2 cellular contexts compared by ENCODE assay signal in the genomic region with DNA sequence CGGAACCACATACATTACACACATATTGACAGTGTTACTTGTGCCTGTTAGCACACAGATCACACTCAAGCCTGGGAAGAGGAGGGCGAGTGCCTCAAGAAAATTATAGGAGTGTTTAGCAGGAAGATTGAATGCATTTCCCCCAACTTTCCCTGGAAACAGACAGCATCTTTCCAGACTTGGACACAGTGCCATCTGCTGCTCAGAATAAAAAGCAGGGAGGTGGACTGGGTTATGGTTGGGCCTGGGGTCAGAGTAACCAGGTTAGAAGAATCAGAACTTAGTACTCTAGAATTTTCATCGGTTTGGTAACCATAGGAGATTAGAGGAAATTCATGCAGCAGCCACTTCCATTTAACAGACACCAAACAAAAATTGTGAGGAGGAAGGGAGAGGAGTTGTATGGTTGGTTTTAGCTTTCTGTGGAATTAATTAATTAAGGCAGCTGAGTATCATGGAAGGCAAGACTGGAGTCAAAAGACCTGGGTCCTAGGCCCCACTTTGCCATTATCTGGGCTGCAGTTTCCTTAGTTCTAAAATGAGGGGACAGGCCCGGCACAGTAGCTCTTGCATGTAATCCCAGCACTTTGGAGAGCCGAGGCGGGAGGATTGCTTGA.
TF ChIP-seq lines count a peak whose summit lies in the region.

No MANE protein-coding gene starts in this region.

TF ChIP-seq in K562, 482 proteins besides CTCF, POLR2A, EP300 and RAD21 (continued from another document):
- TF ChIP-seq, protein P1, sequence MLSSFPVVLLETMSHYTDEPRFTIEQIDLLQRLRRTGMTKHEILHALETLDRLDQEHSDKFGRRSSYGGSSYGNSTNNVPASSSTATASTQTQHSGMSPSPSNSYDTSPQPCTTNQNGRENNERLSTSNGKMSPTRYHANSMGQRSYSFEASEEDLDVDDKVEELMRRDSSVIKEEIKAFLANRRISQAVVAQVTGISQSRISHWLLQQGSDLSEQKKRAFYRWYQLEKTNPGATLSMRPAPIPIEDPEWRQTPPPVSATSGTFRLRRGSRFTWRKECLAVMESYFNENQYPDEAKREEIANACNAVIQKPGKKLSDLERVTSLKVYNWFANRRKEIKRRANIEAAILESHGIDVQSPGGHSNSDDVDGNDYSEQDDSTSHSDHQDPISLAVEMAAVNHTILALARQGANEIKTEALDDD (IDR thresholded peaks at IDR 0.05) = 0 out of 2 replicates have a peak, but pooled peaks have one; percentile 38
TF ChIP-seq in K562: peak in this region for 1.

TF ChIP-seq in liver, 16 proteins besides CTCF, POLR2A, EP300 and RAD21 (continued from another document):
- TF ChIP-seq ZBTB33 (IDR thresholded peaks at IDR 0.05) (no peak), HNF4G (IDR thresholded peaks at IDR 0.05) (no peak), FOXA1 (IDR thresholded peaks at IDR 0.05) (no peak)
